ENCODE assay signal across 1 cellular context in the genomic region with DNA sequence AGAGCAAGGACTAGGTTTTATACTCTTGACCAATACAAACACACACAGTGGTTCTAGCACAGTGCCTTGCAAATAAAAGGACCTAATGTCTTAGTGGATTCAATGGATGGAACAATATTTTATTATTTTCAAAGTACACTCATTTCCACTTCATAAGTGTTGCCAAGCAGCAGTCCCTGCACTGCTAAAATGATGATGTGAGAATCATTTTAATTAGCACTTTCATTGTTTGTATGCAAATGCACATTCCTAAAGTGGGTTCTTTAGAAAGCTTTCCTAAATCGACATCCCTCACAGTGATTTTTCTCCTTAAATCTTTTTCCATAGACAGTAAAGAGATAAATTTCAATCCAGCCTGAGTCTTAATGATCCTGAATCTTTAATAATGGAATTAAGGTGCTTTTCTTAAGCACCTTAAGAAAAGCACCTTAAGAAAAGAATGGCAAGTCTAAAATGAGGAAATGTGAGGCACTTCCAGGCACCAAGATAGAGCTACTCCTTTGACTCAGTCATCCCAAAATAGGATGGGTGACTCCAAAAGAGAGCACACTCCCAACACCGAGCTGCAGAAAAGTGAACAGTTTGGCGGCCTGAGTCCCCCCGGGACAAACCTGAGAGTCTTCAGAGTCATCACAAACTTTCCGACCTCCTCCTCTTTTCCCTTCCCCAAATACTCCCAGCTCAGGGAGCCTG.
TF ChIP-seq lines count a peak whose summit lies in the region.

No MANE protein-coding gene starts in this region.

TF ChIP-seq in liver, 16 proteins besides CTCF, POLR2A, EP300 and RAD21 (continued from another document):
- TF ChIP-seq, protein P1, sequence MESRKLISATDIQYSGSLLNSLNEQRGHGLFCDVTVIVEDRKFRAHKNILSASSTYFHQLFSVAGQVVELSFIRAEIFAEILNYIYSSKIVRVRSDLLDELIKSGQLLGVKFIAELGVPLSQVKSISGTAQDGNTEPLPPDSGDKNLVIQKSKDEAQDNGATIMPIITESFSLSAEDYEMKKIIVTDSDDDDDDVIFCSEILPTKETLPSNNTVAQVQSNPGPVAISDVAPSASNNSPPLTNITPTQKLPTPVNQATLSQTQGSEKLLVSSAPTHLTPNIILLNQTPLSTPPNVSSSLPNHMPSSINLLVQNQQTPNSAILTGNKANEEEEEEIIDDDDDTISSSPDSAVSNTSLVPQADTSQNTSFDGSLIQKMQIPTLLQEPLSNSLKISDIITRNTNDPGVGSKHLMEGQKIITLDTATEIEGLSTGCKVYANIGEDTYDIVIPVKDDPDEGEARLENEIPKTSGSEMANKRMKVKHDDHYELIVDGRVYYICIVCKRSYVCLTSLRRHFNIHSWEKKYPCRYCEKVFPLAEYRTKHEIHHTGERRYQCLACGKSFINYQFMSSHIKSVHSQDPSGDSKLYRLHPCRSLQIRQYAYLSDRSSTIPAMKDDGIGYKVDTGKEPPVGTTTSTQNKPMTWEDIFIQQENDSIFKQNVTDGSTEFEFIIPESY (IDR thresholded peaks at IDR 0.05): no peak
- TF ChIP-seq, protein P2, sequence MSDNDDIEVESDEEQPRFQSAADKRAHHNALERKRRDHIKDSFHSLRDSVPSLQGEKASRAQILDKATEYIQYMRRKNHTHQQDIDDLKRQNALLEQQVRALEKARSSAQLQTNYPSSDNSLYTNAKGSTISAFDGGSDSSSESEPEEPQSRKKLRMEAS (IDR thresholded peaks at IDR 0.05): no peak
- no peak for TF ChIP-seq RXRA (IDR thresholded peaks at IDR 0.05)
- no peak for TF ChIP-seq HNF4G (IDR thresholded peaks at IDR 0.05)
- TF ChIP-seq NR2F2 (IDR thresholded peaks at IDR 0.05): no peak
- TF ChIP-seq GABPA (IDR thresholded peaks at IDR 0.05 in 1 of 2, conservative IDR thresholded peaks at IDR 0.05 in 1 of 2): no peak
- no peak for TF ChIP-seq SP1 (IDR thresholded peaks at IDR 0.05)
